Comparison of ENCODE assay signal across 11 cellular contexts in genomic region chr5:151058301-151058700, GRCh38. TPM values are rescaled to one million over a fixed set of nuclear protein-coding genes. Genes with fewer than 3 reads are reported as not detected.
A peak's percentile ranks its signal among the peaks of the same experiment; 100 is the strongest.
DNase-seq lines count a peak whose midpoint lies in the region; ATAC-seq and TF ChIP-seq lines count a peak whose summit lies in the region.
"Had no signal": no experiment of that assay in that cellular context is flagged by ENCODE, and none has a peak within 500 bp of the region (broad histone marks: within the 10 kb centered on the region; RNA-seq: fewer than 3 reads in every experiment).

No MANE protein-coding gene starts in this region.

- H3K27ac Mint-ChIP-seq in activated T-cell treated with anti-CD3 and anti-CD28 coated beads, Interleukin-2, amount 50 U/mL, for 72 hours, result peak overlapping the region; percentile 93

- H3K4me3 ChIP-seq in PC-3 (ENCODE audit: low read length) (no peak overlapping the region), fibroblast of mammary gland (ENCODE audit: control insufficient read depth, low read depth, low read length) (no peak overlapping the region), subcutaneous abdominal adipose tissue (ENCODE audit: low read depth in 1 of 5, low read length in 5 of 5) (no peak overlapping the region), prostate gland (no peak overlapping the region)
- H3K4me3 ChIP-seq: lung had no signal

- H3K36me3 ChIP-seq in PC-3 (ENCODE audit: low read depth, low read length) (peaks cover 53% of the 10 kb centered on the region), subcutaneous abdominal adipose tissue (ENCODE audit: control insufficient read depth in 5 of 5, insufficient read depth in 5 of 5, low read length in 5 of 5) (peaks cover 0 to 97% (median 92%) of the 10 kb centered on the region in 5 donors), prostate gland (peaks cover 2 to 12% of the 10 kb centered on the region in 2 donors)

- no peaks in the 10 kb centered on the region for H3K27me3 Mint-ChIP-seq in activated T-cell treated with anti-CD3 and anti-CD28 coated beads, Interleukin-2, amount 50 U/mL, for 72 hours (ENCODE audit: low read depth)

- H3K36me3 Mint-ChIP-seq in activated T-cell treated with anti-CD3 and anti-CD28 coated beads, Interleukin-2, amount 50 U/mL, for 72 hours (ENCODE audit: insufficient read depth in 2 of 2), result peaks cover 31 to 48% of the 10 kb centered on the region in 2 donors

- H3K27ac ChIP-seq in PC-3 (ENCODE audit: low read length) (no peak overlapping the region), subcutaneous abdominal adipose tissue (ENCODE audit: low read depth, low read length) (peak overlapping the region; percentile 98), prostate gland (no peak overlapping the region)

- no peak for TF ChIP-seq POLR2A in prostate gland (IDR thresholded peaks at IDR 0.05)

- POLR2A ChIA-PET in PC-3 (lab: Charles Lee; ENCODE audit: unreplicated experiment), result interaction anchor here (0.6 kb wide), 2 partner anchors 23 to 50 kb away, joined by 4 to 5 read pairs; no protein-coding TSS in a partner anchor

- CTCF ChIA-PET in PC-3 (lab: Charles Lee), result no interaction called here

- TF ChIP-seq CTCF in PC-3 (conservative IDR thresholded peaks at IDR 0.05; ENCODE audit: low read depth, low read length) (peak; percentile 22; the same call in 1 of the 2 replicates), fibroblast of mammary gland (conservative IDR thresholded peaks at IDR 0.05; ENCODE audit: control insufficient read depth, insufficient read depth, low read depth, low read length) (peak; percentile 24), prostate gland (IDR thresholded peaks at IDR 0.05) (no peak)

- H3K4me3 Mint-ChIP-seq in activated T-cell treated with anti-CD3 and anti-CD28 coated beads, Interleukin-2, amount 50 U/mL, for 72 hours, result no peak overlapping the region

- 78% methylated on average over 5 of the region's 5 CpGs for WGBS in prostate gland

- H4K20me1 ChIP-seq in PC-3 (ENCODE audit: low read length), result peaks cover 14% of the 10 kb centered on the region; the same call in 1 of the 2 replicates

- no TSS peak for BruUV-seq in PC-3 (replicated peaks; lab: Mats Ljungman, UMichigan)

- H3K9ac ChIP-seq in PC-3 (ENCODE audit: low read length) (no peak overlapping the region), subcutaneous abdominal adipose tissue (ENCODE audit: low read length in 5 of 5) (no peak overlapping the region)

- no peaks in the 10 kb centered on the region for H3K9me3 Mint-ChIP-seq in activated T-cell treated with anti-CD3 and anti-CD28 coated beads, Interleukin-2, amount 50 U/mL, for 72 hours

- H3K4me1 Mint-ChIP-seq in activated T-cell treated with anti-CD3 and anti-CD28 coated beads, Interleukin-2, amount 50 U/mL, for 72 hours (ENCODE audit: low read depth), result peaks cover 74% of the 10 kb centered on the region

- no peak overlapping the region for H2AFZ ChIP-seq in PC-3 (ENCODE audit: low read length)

- H3K9me3 ChIP-seq in PC-3 (ENCODE audit: low read length), result no peaks in the 10 kb centered on the region
- H3K9me3 ChIP-seq in subcutaneous abdominal adipose tissue (ENCODE audit: control insufficient read depth in 5 of 5, low read length in 5 of 5), result no peaks in the 10 kb centered on the region
- H3K9me3 ChIP-seq in prostate gland, result no peaks in the 10 kb centered on the region

- no peaks in the 10 kb centered on the region for H3K9me2 ChIP-seq in PC-3 (replicated peaks; ENCODE audit: low read length)

- peaks cover 15% of the 10 kb centered on the region for H3K4me1 ChIP-seq in PC-3 (ENCODE audit: insufficient read depth, low read length)
- peaks cover 13 to 59% (median 44%) of the 10 kb centered on the region in 5 donors for H3K4me1 ChIP-seq in subcutaneous abdominal adipose tissue (ENCODE audit: control insufficient read depth in 5 of 5, insufficient read depth in 5 of 5, low read length in 5 of 5)
- no peaks in the 10 kb centered on the region for H3K4me1 ChIP-seq in prostate gland (replicated peaks)

- intact Hi-C loops in PC-3 (cut with micrococcal nuclease), result no loop called here
- intact Hi-C loops in prostate gland (cut with DNase I), result no loop called here

- peaks cover 5% of the 10 kb centered on the region; the same call in 1 of the 2 replicates for H3K79me2 ChIP-seq in PC-3 (ENCODE audit: low read length)

- H3K27me3 ChIP-seq in PC-3 (ENCODE audit: low read length) (no peaks in the 10 kb centered on the region), subcutaneous abdominal adipose tissue (ENCODE audit: control insufficient read depth in 5 of 5, insufficient read depth in 4 of 5, low read length in 5 of 5) (no peaks in the 10 kb centered on the region), prostate gland (replicated peaks; ENCODE audit: insufficient read depth) (no peaks in the 10 kb centered on the region)

- ATAC-seq in activated T-cell treated with anti-CD3 and anti-CD28 coated beads, Interleukin-2, amount 50 U/mL, for 72 hours (replicated peaks in 1 of 2), result no peak
- ATAC-seq in PC-3, result no peak

- H3F3A ChIP-seq in PC-3 (ENCODE audit: low read length, unreplicated experiment), result no peaks in the 10 kb centered on the region

- no peak for DNase-seq in activated T-cell treated with anti-CD3 and anti-CD28 coated beads, Interleukin-2, amount 50 U/mL, for 72 hours
- no peak for DNase-seq in activated T-cell treated with anti-CD3 and anti-CD28 coated beads, Interleukin-2, amount 50 U/mL, for 1 hour
- DNase-seq in PC-3 (no peak), fibroblast of mammary gland (ENCODE audit: low read depth) (no peak), prostate gland (ENCODE audit: low spot score) (no peak), HuH-7 (ENCODE audit: low spot score) (no peak)
- DNase-seq in activated naive CD4-positive, alpha-beta T cell treated with Interleukin-2 at 50 U/mL for 16 hours, result no peak
- DNase-seq: activated gamma-delta T cell, NCI-H1092 had no signal

- H3K4me2 ChIP-seq in PC-3 (ENCODE audit: low read length), result no peak overlapping the region

RNA-seq across cellular contexts. Expression of gene TNIP1, which starts 22.5 kb away (rescaled TPM):
- total RNA-seq in activated T-cell treated with anti-CD3 and anti-CD28 coated beads, Interleukin-2, amount 50 U/mL, for 72 hours, result 100 to 1,000 TPM; 358 to 420 TPM
- total RNA-seq in PC-3 (2014; rRNA removed) (90.0 and 139 TPM in 2 replicates), prostate gland (10 to 100 TPM; 61.9 to 81.6 TPM)

RNA-seq across cellular contexts. Expression of gene GPX3, which starts 37.9 kb away (rescaled TPM):
- total RNA-seq in activated T-cell treated with anti-CD3 and anti-CD28 coated beads, Interleukin-2, amount 50 U/mL, for 72 hours, result not detected
- total RNA-seq in PC-3 (2014; rRNA removed) (not detected in 2 replicates), prostate gland (100 to 1,000 TPM; 195 to 270 TPM)

Comparison
In these comparisons a context has a peak if more than half of its experiments do, and no peak if none do; other contexts are left out.
1. CTCF ChIP-seq: peak in PC-3 (single experiment) and fibroblast of mammary gland (single experiment); none in prostate gland (0 of 4).
2. RNA of gene GPX3, which starts 37.9 kb away (total RNA-seq): 195 to 270 TPM in prostate gland; not detected in activated T-cell treated with anti-CD3 and anti-CD28 coated beads, Interleukin-2, amount 50 U/mL, for 72 hours and not detected in PC-3; every median in the first group is over 100 times any median in the second.